Comparison of ENCODE assay signal across 1 cellular context in the genomic region with DNA sequence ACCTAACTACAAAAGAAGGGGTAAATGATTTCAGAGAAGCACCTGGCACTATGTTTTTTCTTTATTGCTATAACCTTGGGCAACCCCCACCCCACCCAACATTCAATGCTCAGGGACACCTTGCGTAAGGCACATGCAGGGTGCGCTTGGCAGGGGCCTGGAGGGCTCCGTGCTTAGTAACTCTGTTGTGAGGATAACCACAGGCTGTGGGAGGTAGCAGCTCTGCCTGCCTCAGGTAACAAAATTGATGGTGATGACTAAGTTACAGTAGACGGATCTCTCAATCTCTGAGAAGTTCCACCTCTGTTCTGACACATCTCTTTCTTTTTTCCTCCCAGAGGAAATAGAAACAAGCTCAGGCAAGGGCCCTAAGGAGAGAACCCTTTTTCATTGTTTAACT.
TF ChIP-seq lines count a peak whose summit lies in the region.

No MANE protein-coding gene starts in this region.

TF ChIP-seq in endothelial cell of umbilical vein, 7 proteins besides CTCF, POLR2A, EP300 and RAD21:
- TF ChIP-seq JUN (IDR thresholded peaks at IDR 0.05; ENCODE audit: borderline replicate concordance, insufficient read depth, insufficient read length, low read depth) (no peak), FOS (IDR thresholded peaks at IDR 0.05; ENCODE audit: borderline replicate concordance, insufficient read depth, low read length) (no peak), MYC (IDR thresholded peaks at IDR 0.05; ENCODE audit: low read depth, low read length) (no peak), POLR2AphosphoS5 (IDR thresholded peaks at IDR 0.05; ENCODE audit: insufficient read depth, low read depth, low read length) (no peak), EZH2 (IDR thresholded peaks at IDR 0.05; ENCODE audit: borderline replicate concordance, low read depth, low read length, severe bottlenecking) (no peak), GATA2 (IDR thresholded peaks at IDR 0.05; ENCODE audit: insufficient read depth, insufficient read length, low read depth, low read length) (no peak)
- TF ChIP-seq, protein P1, sequence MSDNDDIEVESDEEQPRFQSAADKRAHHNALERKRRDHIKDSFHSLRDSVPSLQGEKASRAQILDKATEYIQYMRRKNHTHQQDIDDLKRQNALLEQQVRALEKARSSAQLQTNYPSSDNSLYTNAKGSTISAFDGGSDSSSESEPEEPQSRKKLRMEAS (IDR thresholded peaks at IDR 0.05; ENCODE audit: insufficient read depth, insufficient read length) = no peak
